Comparison of ENCODE assay signal across 21 cellular contexts in the genomic region with DNA sequence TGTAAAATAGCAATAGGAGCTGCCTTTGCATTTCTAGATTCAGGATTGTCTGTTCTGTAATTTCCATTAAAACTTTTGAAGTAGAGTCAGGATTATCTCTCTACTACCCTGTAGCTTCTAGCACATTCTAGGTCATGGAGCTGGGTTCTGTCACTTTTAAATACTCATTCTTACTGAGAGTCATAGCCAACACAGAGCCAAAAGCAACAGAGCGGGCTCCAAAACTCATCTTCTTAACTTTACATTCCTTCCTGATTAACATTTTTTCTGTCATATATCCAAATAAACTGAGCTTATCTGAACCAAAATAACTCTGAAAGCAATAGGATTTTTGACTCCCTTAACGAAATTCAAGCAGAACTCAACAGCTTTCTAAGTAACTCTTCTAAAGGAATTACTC. TPM values are rescaled to one million over a fixed set of nuclear protein-coding genes. Genes with fewer than 3 reads are reported as not detected.
DNase-seq lines count a peak whose midpoint lies in the region; ATAC-seq, FAIRE-seq and TF ChIP-seq lines count a peak whose summit lies in the region.
"Had no signal": no experiment of that assay in that cellular context is flagged by ENCODE, and none has a peak within 500 bp of the region (broad histone marks: within the 10 kb centered on the region; RNA-seq: fewer than 3 reads in every experiment).

No MANE protein-coding gene starts in this region.

- H3K27ac Mint-ChIP-seq in CD4-positive, CD25-positive, alpha-beta regulatory T cell, result peak overlapping the region in 2 of 3 donors; percentile 32 to 56
- H3K27ac Mint-ChIP-seq in astrocyte (ENCODE audit: unreplicated experiment), result no peak overlapping the region
- H3K27ac Mint-ChIP-seq in natural killer cell treated with Interleukin-12 subunit alpha and Interleukin-12 subunit beta and Interleukin-15 and Interleukin-18, amount 100 ng/mL, for 72 hours, result no peak overlapping the region
- H3K27ac Mint-ChIP-seq: H9 had no signal

- DNase-seq in CD4-positive, CD25-positive, alpha-beta regulatory T cell, result no peak
- DNase-seq in astrocyte (ENCODE audit: low read depth) (peak; percentile 84), pancreas (no peak), NCI-H1417 (lab: John Stamatoyannopoulos, UW) (no peak), D341Med (ENCODE audit: low spot score) (no peak)
- no peak for DNase-seq in natural killer cell treated with Interleukin-12 subunit alpha and Interleukin-12 subunit beta and Interleukin-15 and Interleukin-18, amount 100 ng/mL, for 72 hours (ENCODE audit: low spot score)
- DNase-seq in activated CD8-positive, alpha-beta memory T cell treated with anti-CD3 and anti-CD28 coated beads for 24 hours, result no peak
- DNase-seq: caudate nucleus; H9; Kasumi-1; mammary epithelial cell; NCI-H187 treated with DMSO at 0.1 percent for 48 hours; NCI-H524; nucleus accumbens; PC-3; small intestine; stimulated activated naive CD8-positive, alpha-beta T cell treated with anti-CD3 and anti-CD28 coated beads, Interleukin-15, Interleukin-2, amounts not matched to agents 100 U/mL and 50 U/mL, for 24 hours had no signal

- H3K79me2 ChIP-seq in astrocyte (ENCODE audit: insufficient read depth, low read length), result no peaks in the 10 kb centered on the region
- H3K79me2 ChIP-seq: hepatocyte had no signal

- TF ChIP-seq POLR2A in gastroesophageal sphincter (IDR thresholded peaks at IDR 0.05), result no peak

- peaks cover 14 to 33% (median 27%) of the 10 kb centered on the region in 4 donors for H3K4me1 Mint-ChIP-seq in CD4-positive, CD25-positive, alpha-beta regulatory T cell
- H3K4me1 Mint-ChIP-seq in astrocyte (ENCODE audit: low read depth, unreplicated experiment), result peaks cover 13% of the 10 kb centered on the region
- peaks cover 17 to 22% of the 10 kb centered on the region in 2 donors for H3K4me1 Mint-ChIP-seq in natural killer cell treated with Interleukin-12 subunit alpha and Interleukin-12 subunit beta and Interleukin-15 and Interleukin-18, amount 100 ng/mL, for 72 hours (ENCODE audit: low read depth in 2 of 2)

- no peak overlapping the region for H3K27ac ChIP-seq in CD4-positive, CD25-positive, alpha-beta regulatory T cell (ENCODE audit: insufficient read depth, low read length, poor library complexity, severe bottlenecking)
- no peak overlapping the region for H3K27ac ChIP-seq in astrocyte (ENCODE audit: low read depth, low read length)
- H3K27ac ChIP-seq in gastroesophageal sphincter, result peak overlapping the region; percentile 43 to 68 (median 63)
- no peak overlapping the region for H3K27ac ChIP-seq in pancreas
- H3K27ac ChIP-seq: hepatocyte, HL-60, VCaP had no signal

- H3K9me3 ChIP-seq in CD4-positive, CD25-positive, alpha-beta regulatory T cell (ENCODE audit: control insufficient read depth in 2 of 2, low read length in 2 of 2), result no peaks in the 10 kb centered on the region
- H3K9me3 ChIP-seq in astrocyte (ENCODE audit: insufficient read depth, low read depth, low read length) (no peaks in the 10 kb centered on the region), gastroesophageal sphincter (no peaks in the 10 kb centered on the region), pancreas (no peaks in the 10 kb centered on the region)

- no peaks in the 10 kb centered on the region for H3K27me3 ChIP-seq in CD4-positive, CD25-positive, alpha-beta regulatory T cell (ENCODE audit: control insufficient read depth, insufficient read depth, low read length)
- no peaks in the 10 kb centered on the region for H3K27me3 ChIP-seq in astrocyte (ENCODE audit: insufficient read depth, low read length)
- no peaks in the 10 kb centered on the region for H3K27me3 ChIP-seq in gastroesophageal sphincter
- no peaks in the 10 kb centered on the region for H3K27me3 ChIP-seq in pancreas
- H3K27me3 ChIP-seq: hepatocyte had no signal

- H3K27me3 Mint-ChIP-seq in CD4-positive, CD25-positive, alpha-beta regulatory T cell, result no peaks in the 10 kb centered on the region
- H3K27me3 Mint-ChIP-seq in astrocyte (ENCODE audit: low read depth, unreplicated experiment), result no peaks in the 10 kb centered on the region
- no peaks in the 10 kb centered on the region for H3K27me3 Mint-ChIP-seq in natural killer cell treated with Interleukin-12 subunit alpha and Interleukin-12 subunit beta and Interleukin-15 and Interleukin-18, amount 100 ng/mL, for 72 hours

- no peaks in the 10 kb centered on the region for H3K4me1 ChIP-seq in CD4-positive, CD25-positive, alpha-beta regulatory T cell (ENCODE audit: control insufficient read depth, insufficient read depth, low read length, poor library complexity, severe bottlenecking)
- peaks cover 23% of the 10 kb centered on the region for H3K4me1 ChIP-seq in astrocyte (ENCODE audit: insufficient read depth, low read length)
- H3K4me1 ChIP-seq in gastroesophageal sphincter, result peaks cover 0 to 46% (median 2%) of the 10 kb centered on the region in 3 donors
- peaks cover 0 to 9% (median 9%) of the 10 kb centered on the region in 3 donors for H3K4me1 ChIP-seq in pancreas

- peak overlapping the region; percentile 14 for H3K4me2 ChIP-seq in astrocyte (ENCODE audit: low read length)
- H3K4me2 ChIP-seq: hepatocyte had no signal

- no peak overlapping the region for H3K4me3 Mint-ChIP-seq in CD4-positive, CD25-positive, alpha-beta regulatory T cell
- H3K4me3 Mint-ChIP-seq in astrocyte (ENCODE audit: unreplicated experiment), result no peak overlapping the region
- no peak overlapping the region for H3K4me3 Mint-ChIP-seq in natural killer cell treated with Interleukin-12 subunit alpha and Interleukin-12 subunit beta and Interleukin-15 and Interleukin-18, amount 100 ng/mL, for 72 hours
- H3K4me3 Mint-ChIP-seq: H9 had no signal

- ATAC-seq in CD4-positive, CD25-positive, alpha-beta regulatory T cell (ENCODE audit: low read depth in 2 of 2), result no peak
- ATAC-seq in gastroesophageal sphincter (no peak), pancreas (peak in 3 of 4 donors; percentile 36 to 60 (median 37))
- ATAC-seq in natural killer cell treated with Interleukin-12 subunit alpha and Interleukin-12 subunit beta and Interleukin-15 and Interleukin-18, amount 100 ng/mL, for 72 hours, result no peak
- ATAC-seq: PC-3; stimulated activated naive CD8-positive, alpha-beta T cell treated with anti-CD3 and anti-CD28 coated beads, Interleukin-15, Interleukin-2, amounts not matched to agents 100 U/mL and 50 U/mL, for 24 hours had no signal

- peaks cover 22% of the 10 kb centered on the region for H4K20me1 ChIP-seq in astrocyte (ENCODE audit: insufficient read depth, low read length)

- intact Hi-C loops in pancreas (cut with DNase I), result no loop called here

- WGBS in gastroesophageal sphincter (ENCODE audit: low coverage in 1 of 2), 2 donors, result 7 to 23% methylated on average over 2 of the region's 2 CpGs
- 54 to 62% methylated on average over 2 of the region's 2 CpGs for WGBS in pancreas, 2 donors

- H2AFZ ChIP-seq in astrocyte (ENCODE audit: low read depth, low read length), result no peak overlapping the region
- H2AFZ ChIP-seq: hepatocyte had no signal

- FAIRE-seq in astrocyte (lab: Jason Lieb, UNC) (peak; percentile 82), pancreas (lab: Jason Lieb, UNC) (no peak)
- FAIRE-seq: small intestine had no signal

- peaks cover 27% of the 10 kb centered on the region for H3K36me3 Mint-ChIP-seq in CD4-positive, CD25-positive, alpha-beta regulatory T cell
- H3K36me3 Mint-ChIP-seq in astrocyte (ENCODE audit: low read depth, unreplicated experiment), result peaks cover 2% of the 10 kb centered on the region
- no peaks in the 10 kb centered on the region for H3K36me3 Mint-ChIP-seq in natural killer cell treated with Interleukin-12 subunit alpha and Interleukin-12 subunit beta and Interleukin-15 and Interleukin-18, amount 100 ng/mL, for 72 hours

- H3K9ac ChIP-seq in astrocyte (ENCODE audit: low read length), result no peak overlapping the region

- TF ChIP-seq CTCF in astrocyte (IDR thresholded peaks at IDR 0.05; ENCODE audit: insufficient read depth, low read depth, low read length) (no peak), gastroesophageal sphincter (IDR thresholded peaks at IDR 0.05) (no peak), pancreas (IDR thresholded peaks at IDR 0.05) (no peak)

- TF ChIP-seq EP300 in gastroesophageal sphincter (IDR thresholded peaks at IDR 0.05), result no peak

- H3K36me3 ChIP-seq in CD4-positive, CD25-positive, alpha-beta regulatory T cell (ENCODE audit: control insufficient read depth, insufficient read depth, low read length), result peaks cover 30% of the 10 kb centered on the region
- H3K36me3 ChIP-seq in astrocyte (ENCODE audit: insufficient read depth, low read length) (peaks cover 3% of the 10 kb centered on the region), gastroesophageal sphincter (peaks cover 0 to 23% of the 10 kb centered on the region in 2 donors), pancreas (peaks cover 0 to 9% (median 0%) of the 10 kb centered on the region in 3 donors)

- no peaks in the 10 kb centered on the region for H3K9me3 Mint-ChIP-seq in CD4-positive, CD25-positive, alpha-beta regulatory T cell
- peaks cover 2% of the 10 kb centered on the region for H3K9me3 Mint-ChIP-seq in astrocyte (ENCODE audit: unreplicated experiment)
- no peaks in the 10 kb centered on the region for H3K9me3 Mint-ChIP-seq in natural killer cell treated with Interleukin-12 subunit alpha and Interleukin-12 subunit beta and Interleukin-15 and Interleukin-18, amount 100 ng/mL, for 72 hours
- H3K9me3 Mint-ChIP-seq: H9 had no signal

- no peak overlapping the region for H3K4me3 ChIP-seq in CD4-positive, CD25-positive, alpha-beta regulatory T cell (ENCODE audit: low read depth, low read length)
- H3K4me3 ChIP-seq in astrocyte (ENCODE audit: insufficient read depth, low read depth, low read length) (no peak overlapping the region), gastroesophageal sphincter (peak overlapping the region in 1 of 2 donors; percentile 1), pancreas (no peak overlapping the region)
- H3K4me3 ChIP-seq: hepatocyte had no signal

RNA-seq across cellular contexts. Expression of gene PREPL, which starts 12.9 kb away (rescaled TPM):
- total RNA-seq in CD4-positive, CD25-positive, alpha-beta regulatory T cell, result 24.2 TPM
- 10 to 100 TPM; 12.9 to 24.5 (median 20.3) TPM for polyA plus RNA-seq in CD4-positive, CD25-positive, alpha-beta regulatory T cell
- 46.2 and 50.6 TPM in 2 replicates for total RNA-seq in astrocyte
- 10 to 100 TPM; 38.4 to 63.7 (median 44.3) TPM for total RNA-seq in gastroesophageal sphincter
- 10 to 100 TPM; 11.9 to 32.2 (median 18.5) TPM for total RNA-seq in pancreas
- polyA plus RNA-seq in pancreas, result 10 to 100 TPM in 1 of 2 donors, 1 to 10 TPM in 1; 5.5 to 23.5 TPM
- total RNA-seq in natural killer cell treated with Interleukin-12 subunit alpha and Interleukin-12 subunit beta and Interleukin-15 and Interleukin-18, amount 100 ng/mL, for 72 hours, result 10 to 100 TPM; 19.4 to 20.3 TPM

RNA-seq across cellular contexts. Expression of gene CAMKMT, which starts 13.4 kb away (rescaled TPM):
- total RNA-seq in CD4-positive, CD25-positive, alpha-beta regulatory T cell, result 27.6 TPM
- 10 to 100 TPM; 17.6 to 20.1 (median 19.4) TPM for polyA plus RNA-seq in CD4-positive, CD25-positive, alpha-beta regulatory T cell
- total RNA-seq in astrocyte, result 8.9 and 9.3 TPM in 2 replicates
- 10 to 100 TPM in 2 of 4 donors, 1 to 10 TPM in 2; 4.2 to 19.5 (median 11.0) TPM for total RNA-seq in gastroesophageal sphincter
- total RNA-seq in pancreas, result 10 to 100 TPM in 1 of 6 donors, 1 to 10 TPM in 5; 7.3 to 11.9 (median 9.2) TPM
- polyA plus RNA-seq in pancreas, result 1 to 10 TPM; 4.6 to 6.4 TPM
- 10 to 100 TPM; 13.5 to 26.5 TPM for total RNA-seq in natural killer cell treated with Interleukin-12 subunit alpha and Interleukin-12 subunit beta and Interleukin-15 and Interleukin-18, amount 100 ng/mL, for 72 hours

Comparison
In these comparisons a context has a peak if more than half of its experiments do, and no peak if none do; other contexts are left out.
1. ATAC-seq: peak in pancreas (3 of 4); none in CD4-positive, CD25-positive, alpha-beta regulatory T cell (0 of 2), gastroesophageal sphincter (single experiment) and natural killer cell treated with Interleukin-12 subunit alpha and Interleukin-12 subunit beta and Interleukin-15 and Interleukin-18, amount 100 ng/mL, for 72 hours (0 of 2).
2. H3K27ac ChIP-seq: peak in gastroesophageal sphincter (4 of 4); none in CD4-positive, CD25-positive, alpha-beta regulatory T cell (single experiment), astrocyte (single experiment) and pancreas (0 of 4).
3. H3K27ac Mint-ChIP-seq: peak in CD4-positive, CD25-positive, alpha-beta regulatory T cell (2 of 3); none in astrocyte (single experiment) and natural killer cell treated with Interleukin-12 subunit alpha and Interleukin-12 subunit beta and Interleukin-15 and Interleukin-18, amount 100 ng/mL, for 72 hours (0 of 2).